Comparison of ENCODE assay signal across 38 cellular contexts in the genomic region with DNA sequence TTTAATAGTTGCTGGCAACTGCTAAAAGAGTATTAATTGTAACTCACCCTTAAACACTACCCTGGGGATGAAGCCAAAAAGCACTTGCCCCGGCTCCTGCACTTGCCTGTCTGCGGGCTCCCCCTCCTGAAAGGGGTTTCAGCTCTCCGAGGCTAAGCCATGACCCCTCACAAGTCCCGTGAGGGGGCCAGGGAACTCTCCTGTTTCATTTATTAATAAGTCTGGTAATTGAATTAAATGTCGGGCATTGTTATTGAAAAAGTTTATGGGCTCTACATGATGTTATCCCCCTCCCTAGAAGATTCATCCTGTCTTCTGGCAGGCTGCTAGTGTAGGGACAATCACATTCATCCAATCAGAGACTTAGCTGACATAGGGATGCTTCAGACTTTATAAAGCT. TPM values are rescaled to one million over a fixed set of nuclear protein-coding genes. Genes with fewer than 3 reads are reported as not detected.
"Had no signal": no experiment of that assay in that cellular context is flagged by ENCODE, and none has a peak within 500 bp of the region (broad histone marks: within the 10 kb centered on the region; RNA-seq: fewer than 3 reads in every experiment).

No MANE protein-coding gene starts in this region.

- H3K9me3 ChIP-seq: MG63 had no signal

- H3K4me3 ChIP-seq: MG63 had no signal

- DNase-seq: Karpas-422, Kasumi-1, MG63, MM.1S, MV-4-11, NCI-H1048, NCI-H1092, NCI-H1092 treated with DMSO at 0.1 percent for 48 hours, NCI-H1105, NCI-H1105 treated with DMSO at 0.1 percent for 48 hours, NCI-H1417, NCI-H1417 treated with DMSO at 0.1 percent for 48 hours, NCI-H1436, NCI-H1436 treated with DMSO at 0.1 percent for 48 hours, NCI-H146, NCI-H1694, NCI-H1694 treated with DMSO at 0.1 percent for 48 hours, NCI-H187, NCI-H187 treated with DMSO at 0.1 percent for 48 hours, NCI-H1930, NCI-H2029, NCI-H2029 treated with DMSO at 0.1 percent for 48 hours, NCI-H2081, NCI-H2081 treated with DMSO at 0.1 percent for 48 hours, NCI-H2107, NCI-H2171, NCI-H2171 treated with DMSO at 0.1 percent for 48 hours, NCI-H2227 treated with DMSO at 0.1 percent for 48 hours, NCI-H226, NCI-H345, NCI-H446, NCI-H446 treated with DMSO at 0.1 percent for 48 hours, NCI-H510A, NCI-H510A treated with DMSO at 0.1 percent for 48 hours, NCI-H524 had no signal

- H3K36me3 ChIP-seq: MG63 had no signal

- H3K27me3 ChIP-seq: MG63 had no signal

RNA-seq across cellular contexts. Expression of a gene that starts 23.3 kb away (rescaled TPM):
- total RNA-seq: MCF 10A had no signal

RNA-seq across cellular contexts. Expression of a gene that starts 56.2 kb away (rescaled TPM):
- total RNA-seq: M059J, MCF 10A, NCI-H460 had no signal
